Comparison of ENCODE assay signal across 22 cellular contexts in genomic region chr11:3955299-3955665, GRCh38.
DNase-seq lines count a peak whose midpoint lies in the region; ATAC-seq, FAIRE-seq and TF ChIP-seq lines count a peak whose summit lies in the region.
"Had no signal": no experiment of that assay in that cellular context is flagged by ENCODE, and none has a peak within 500 bp of the region (broad histone marks: within the 10 kb centered on the region; RNA-seq: fewer than 3 reads in every experiment).

No MANE protein-coding gene starts in this region.

- FAIRE-seq in keratinocyte (lab: Jason Lieb, UNC) = no peak
- FAIRE-seq: D721Med, small intestine, urothelium cell line had no signal

- no peak overlapping the region for H3K9ac ChIP-seq in keratinocyte (ENCODE audit: control insufficient read depth, extremely low read depth, insufficient read depth, low read length)

- peak overlapping the region; percentile 53 for H3K4me2 ChIP-seq in keratinocyte (ENCODE audit: control insufficient read depth, extremely low read depth, insufficient read depth, low read depth, low read length)
- H3K4me2 ChIP-seq: GM23338 had no signal

- peak overlapping the region; percentile 95 for H3K27ac ChIP-seq in KOPT-K1 (ENCODE audit: low read depth, low read length, poor library complexity, severe bottlenecking)
- H3K27ac ChIP-seq in keratinocyte (ENCODE audit: control insufficient read depth, insufficient read depth, low read length) = peak overlapping the region; percentile 38

- ATAC-seq in Right ventricle myocardium superior (ENCODE audit: poor library complexity) = no peak
- ATAC-seq: GM23338, psoas muscle had no signal

- dilution Hi-C loops in keratinocyte (cut with MboI; ENCODE audit: extremely low pct_ligation_motif_present, low sequenced_read_pairs) = loop anchor here (25.0 kb wide), 1 partner anchor 107 kb away; no protein-coding TSS in a partner anchor

- H3K36me3 ChIP-seq in KOPT-K1 (ENCODE audit: insufficient read depth, low read length) = no peaks in the 10 kb centered on the region
- H3K36me3 ChIP-seq in keratinocyte (ENCODE audit: control insufficient read depth in 2 of 2, extremely low read depth in 1 of 2, insufficient read depth in 2 of 2, low read length in 2 of 2) = no peaks in the 10 kb centered on the region

- intact Hi-C loops in activated CD4-positive, alpha-beta T cell treated with anti-CD3 and anti-CD28 coated beads, Interleukin-2, amount 10 ng/mL, durations not matched to agents 24 days and 14 days (cut with micrococcal nuclease) = loop anchor here (1.0 kb wide), 2 partner anchors 14 to 114 kb away; no protein-coding TSS in a partner anchor
- intact Hi-C loops in activated T-helper 2 cell treated with anti-CD3 and anti-CD28 coated beads, Interferon-gamma antibody, Interleukin-2, Interleukin-4, amounts not matched to agents 10 μg/mL and 5 μg/mL and 100 μg/mL, durations not matched to agents 14 hours and 24 hours and 36 hours (cut with micrococcal nuclease) = loop anchor here (2.0 kb wide), 1 partner anchor 14 kb away; no protein-coding TSS in a partner anchor
- intact Hi-C loops in Right ventricle myocardium superior (cut with DNase I) = no loop called here

- peak overlapping the region; percentile 76 for H3K4me3 Mint-ChIP-seq in activated CD4-positive, alpha-beta T cell treated with anti-CD3 and anti-CD28 coated beads, Interleukin-2, amount 10 ng/mL, durations not matched to agents 24 days and 14 days
- H3K4me3 Mint-ChIP-seq in activated T-helper 2 cell treated with anti-CD3 and anti-CD28 coated beads, Interferon-gamma antibody, Interleukin-2, Interleukin-4, amounts not matched to agents 10 μg/mL and 5 μg/mL and 100 μg/mL, durations not matched to agents 14 hours and 24 hours and 36 hours (ENCODE audit: low read depth) = peak overlapping the region; percentile 17
- H3K4me3 Mint-ChIP-seq: B cell, brain, GM23338, neural crest cell had no signal

- peak overlapping the region; percentile 88 for H3K27ac Mint-ChIP-seq in activated CD4-positive, alpha-beta T cell treated with anti-CD3 and anti-CD28 coated beads, Interleukin-2, amount 10 ng/mL, durations not matched to agents 24 days and 14 days
- H3K27ac Mint-ChIP-seq in activated T-helper 2 cell treated with anti-CD3 and anti-CD28 coated beads, Interferon-gamma antibody, Interleukin-2, Interleukin-4, amounts not matched to agents 10 μg/mL and 5 μg/mL and 100 μg/mL, durations not matched to agents 14 hours and 24 hours and 36 hours = peak overlapping the region; percentile 84
- H3K27ac Mint-ChIP-seq: B cell, brain, GM23338 had no signal

- no peaks in the 10 kb centered on the region for H3K9me3 Mint-ChIP-seq in activated CD4-positive, alpha-beta T cell treated with anti-CD3 and anti-CD28 coated beads, Interleukin-2, amount 10 ng/mL, durations not matched to agents 24 days and 14 days
- no peaks in the 10 kb centered on the region for H3K9me3 Mint-ChIP-seq in activated T-helper 2 cell treated with anti-CD3 and anti-CD28 coated beads, Interferon-gamma antibody, Interleukin-2, Interleukin-4, amounts not matched to agents 10 μg/mL and 5 μg/mL and 100 μg/mL, durations not matched to agents 14 hours and 24 hours and 36 hours
- H3K9me3 Mint-ChIP-seq: brain, GM23338, neural crest cell had no signal

- H3K4me1 Mint-ChIP-seq in activated CD4-positive, alpha-beta T cell treated with anti-CD3 and anti-CD28 coated beads, Interleukin-2, amount 10 ng/mL, durations not matched to agents 24 days and 14 days = peaks cover 75% of the 10 kb centered on the region
- peaks cover 76% of the 10 kb centered on the region for H3K4me1 Mint-ChIP-seq in activated T-helper 2 cell treated with anti-CD3 and anti-CD28 coated beads, Interferon-gamma antibody, Interleukin-2, Interleukin-4, amounts not matched to agents 10 μg/mL and 5 μg/mL and 100 μg/mL, durations not matched to agents 14 hours and 24 hours and 36 hours (ENCODE audit: low read depth)

- peaks cover 47% of the 10 kb centered on the region for H3K4me1 ChIP-seq in keratinocyte (ENCODE audit: control insufficient read depth, extremely low read depth, insufficient read depth, low read length)

- no peak for TF ChIP-seq CTCF in keratinocyte (optimal IDR thresholded peaks at IDR 0.05 in 1 of 3, IDR thresholded peaks at IDR 0.05 in 1 of 3, conservative IDR thresholded peaks at IDR 0.05 in 1 of 3; ENCODE audit: extremely low read depth in 1 of 3, insufficient read depth in 2 of 3, low read length in 3 of 3)

- no peaks in the 10 kb centered on the region for H4K20me1 ChIP-seq in keratinocyte (ENCODE audit: control insufficient read depth, extremely low read depth, insufficient read depth, low read length)

- H3K79me2 ChIP-seq in keratinocyte (ENCODE audit: control insufficient read depth, insufficient read depth, low read length) = peaks cover 3% of the 10 kb centered on the region

- no peaks in the 10 kb centered on the region for H3K27me3 ChIP-seq in keratinocyte (ENCODE audit: control insufficient read depth, extremely low read depth, insufficient read depth, low read length)

- DNase-seq in activated CD4-positive, alpha-beta T cell treated with anti-CD3 and anti-CD28 coated beads, Interleukin-2, amount 10 ng/mL, durations not matched to agents 24 days and 14 days = peak; percentile 69
- no peak for DNase-seq in activated CD4-positive, alpha-beta T cell treated with anti-CD3 and anti-CD28 coated beads, Interleukin-2, amount 50 U/mL, for 4 hours
- DNase-seq in activated T-helper 2 cell treated with anti-CD3 and anti-CD28 coated beads, Interferon-gamma antibody, Interleukin-2, Interleukin-4, amounts not matched to agents 10 μg/mL and 5 μg/mL and 100 μg/mL, durations not matched to agents 14 hours and 24 hours and 36 hours (ENCODE audit: low spot score) = no peak
- DNase-seq in keratinocyte (ENCODE audit: low read depth, low spot score) = no peak
- DNase-seq in HUDEP-2 (lab: John Stamatoyannopoulos, UW; ENCODE audit: unreplicated experiment in 76 of 76) = no peak
- DNase-seq in Right ventricle myocardium superior = no peak
- no peak for DNase-seq in LoVo (ENCODE audit: low spot score)
- DNase-seq: cortex of kidney; KG1; NCI-H1092 treated with DMSO at 0.1 percent for 48 hours; NCI-H510A; psoas muscle; small intestine; stimulated activated CD4-positive, alpha-beta T cell treated with anti-CD3 and anti-CD28 coated beads, Interleukin-4, amount 100 ng/mL, for 24 hours; substantia nigra had no signal

- H3K9me1 ChIP-seq in keratinocyte (ENCODE audit: control insufficient read depth, extremely low read depth, insufficient read depth, low read length) = no peaks in the 10 kb centered on the region

- no peaks in the 10 kb centered on the region for H3K27me3 Mint-ChIP-seq in activated CD4-positive, alpha-beta T cell treated with anti-CD3 and anti-CD28 coated beads, Interleukin-2, amount 10 ng/mL, durations not matched to agents 24 days and 14 days
- no peaks in the 10 kb centered on the region for H3K27me3 Mint-ChIP-seq in activated T-helper 2 cell treated with anti-CD3 and anti-CD28 coated beads, Interferon-gamma antibody, Interleukin-2, Interleukin-4, amounts not matched to agents 10 μg/mL and 5 μg/mL and 100 μg/mL, durations not matched to agents 14 hours and 24 hours and 36 hours (ENCODE audit: low read depth)
- H3K27me3 Mint-ChIP-seq: B cell, brain had no signal

- H3K9me3 ChIP-seq in KOPT-K1 (ENCODE audit: insufficient read depth, low read length, poor library complexity, severe bottlenecking) = no peaks in the 10 kb centered on the region
- H3K9me3 ChIP-seq in keratinocyte (ENCODE audit: control insufficient read depth, low read depth, low read length) = no peaks in the 10 kb centered on the region
- H3K9me3 ChIP-seq: psoas muscle had no signal

- H2AFZ ChIP-seq in keratinocyte (ENCODE audit: control insufficient read depth, low read length) = no peak overlapping the region
- H2AFZ ChIP-seq: GM23338 had no signal

- H3K4me3 ChIP-seq in keratinocyte (ENCODE audit: control insufficient read depth in 2 of 3, extremely low read depth in 1 of 3, insufficient read depth in 2 of 3, low read depth in 1 of 3, low read length in 3 of 3) = peak overlapping the region in 1 of 3 experiments; percentile 16
- H3K4me3 ChIP-seq: GM23338, psoas muscle had no signal

- peaks cover 22% of the 10 kb centered on the region for H3K36me3 Mint-ChIP-seq in activated CD4-positive, alpha-beta T cell treated with anti-CD3 and anti-CD28 coated beads, Interleukin-2, amount 10 ng/mL, durations not matched to agents 24 days and 14 days (ENCODE audit: low read depth)
- H3K36me3 Mint-ChIP-seq in activated T-helper 2 cell treated with anti-CD3 and anti-CD28 coated beads, Interferon-gamma antibody, Interleukin-2, Interleukin-4, amounts not matched to agents 10 μg/mL and 5 μg/mL and 100 μg/mL, durations not matched to agents 14 hours and 24 hours and 36 hours (ENCODE audit: low read depth) = peaks cover 23% of the 10 kb centered on the region
- H3K36me3 Mint-ChIP-seq: brain had no signal
